Comparison of ENCODE assay signal across 8 cellular contexts in genomic region chr1:6028042-6028895, GRCh38. TPM values are rescaled to one million over a fixed set of nuclear protein-coding genes. Genes with fewer than 3 reads are reported as not detected.
DNase-seq lines count a peak whose midpoint lies in the region; ATAC-seq and TF ChIP-seq lines count a peak whose summit lies in the region.

No MANE protein-coding gene starts in this region.

- TF ChIP-seq CTCF in progenitor cell of endocrine pancreas (IDR thresholded peaks at IDR 0.05; ENCODE audit: unreplicated experiment): no peak

- no peak overlapping the region for H3K9ac ChIP-seq in rectal smooth muscle tissue (ENCODE audit: low read length)

- H3K36me3 ChIP-seq in rectal smooth muscle tissue (ENCODE audit: control insufficient read depth, insufficient read depth, low read length): no peaks in the 10 kb centered on the region

- H3K4me1 ChIP-seq in rectal smooth muscle tissue (ENCODE audit: control insufficient read depth, insufficient read depth, low read length): no peaks in the 10 kb centered on the region

- H3K4me1 Mint-ChIP-seq in T-helper 2 cell treated with Interferon-gamma antibody and Interleukin-4, amounts not matched to agents 5 μg/mL and 100 μg/mL, for 36 hours (ENCODE audit: low read depth): peaks cover 56% of the 10 kb centered on the region
- no peaks in the 10 kb centered on the region for H3K4me1 Mint-ChIP-seq in progenitor cell of endocrine pancreas (ENCODE audit: low read depth)

- 51 to 67% (median 67%) methylated on average over 20 of the region's 20 CpGs for WGBS in adipose tissue, 3 donors

- H3K36me3 Mint-ChIP-seq in T-helper 2 cell treated with Interferon-gamma antibody and Interleukin-4, amounts not matched to agents 5 μg/mL and 100 μg/mL, for 36 hours (ENCODE audit: low read depth): peaks cover 69% of the 10 kb centered on the region
- H3K36me3 Mint-ChIP-seq in progenitor cell of endocrine pancreas (ENCODE audit: insufficient read depth): no peaks in the 10 kb centered on the region

- no peaks in the 10 kb centered on the region for H3K27me3 Mint-ChIP-seq in T-helper 2 cell treated with Interferon-gamma antibody and Interleukin-4, amounts not matched to agents 5 μg/mL and 100 μg/mL, for 36 hours (ENCODE audit: low read depth)
- H3K27me3 Mint-ChIP-seq in progenitor cell of endocrine pancreas: peaks cover 23% of the 10 kb centered on the region

- H3K4me3 ChIP-seq in rectal smooth muscle tissue (ENCODE audit: low read length): peak overlapping the region; percentile 58

- no peaks in the 10 kb centered on the region for H3K9me3 Mint-ChIP-seq in T-helper 2 cell treated with Interferon-gamma antibody and Interleukin-4, amounts not matched to agents 5 μg/mL and 100 μg/mL, for 36 hours
- H3K9me3 Mint-ChIP-seq in progenitor cell of endocrine pancreas (ENCODE audit: low read depth): no peaks in the 10 kb centered on the region

- peak overlapping the region; percentile 96 for H3K4me3 Mint-ChIP-seq in T-helper 2 cell treated with Interferon-gamma antibody and Interleukin-4, amounts not matched to agents 5 μg/mL and 100 μg/mL, for 36 hours
- H3K4me3 Mint-ChIP-seq in progenitor cell of endocrine pancreas (ENCODE audit: low read depth): no peak overlapping the region

- H3K27me3 ChIP-seq in rectal smooth muscle tissue (ENCODE audit: control insufficient read depth, insufficient read depth, low read length): no peaks in the 10 kb centered on the region

- peak; percentile 74 for DNase-seq in T-helper 2 cell treated with Interferon-gamma antibody and Interleukin-4, amounts not matched to agents 5 μg/mL and 100 μg/mL, for 36 hours (ENCODE audit: low spot score)
- DNase-seq in HuH-7.5 (ENCODE audit: low spot score): no peak
- no peak for DNase-seq in progenitor cell of endocrine pancreas (ENCODE audit: low spot score, unreplicated experiment)
- DNase-seq in NCI-H2029 treated with DMSO at 0.1 percent for 48 hours (lab: John Stamatoyannopoulos, UW): no peak
- no peak for DNase-seq in cerebellum (ENCODE audit: low spot score)

- ATAC-seq in HG02678 (IDR thresholded peaks at IDR 0.05; ENCODE audit: unreplicated experiment): peak; percentile 29

- H3K27ac ChIP-seq in adipose tissue (ENCODE audit: low read depth, low read length): peak overlapping the region; percentile 30
- H3K27ac ChIP-seq in rectal smooth muscle tissue (ENCODE audit: low read depth, low read length): no peak overlapping the region

- H3K27ac Mint-ChIP-seq in T-helper 2 cell treated with Interferon-gamma antibody and Interleukin-4, amounts not matched to agents 5 μg/mL and 100 μg/mL, for 36 hours: peak overlapping the region; percentile 98
- H3K27ac Mint-ChIP-seq in progenitor cell of endocrine pancreas: no peak overlapping the region

RNA-seq across cellular contexts. Expression of gene KCNAB2, which starts 17.4 kb away (rescaled TPM):
- polyA plus RNA-seq in adipose tissue: 10 to 100 TPM in 1 of 3 donors, 1 to 10 TPM in 2; 3.0 to 11.4 (median 8.1) TPM
- total RNA-seq in progenitor cell of endocrine pancreas (5.8 and 6.9 TPM in 2 replicates), cerebellum (6.4 TPM)

RNA-seq across cellular contexts. Expression of gene NPHP4, which starts 36.0 kb away (rescaled TPM):
- 10 to 100 TPM in 1 of 3 donors, 1 to 10 TPM in 2; 5.0 to 14.3 (median 6.4) TPM for polyA plus RNA-seq in adipose tissue
- total RNA-seq in progenitor cell of endocrine pancreas: 26.6 and 29.9 TPM in 2 replicates
- 21.7 TPM for total RNA-seq in cerebellum
